In the genomic region with DNA sequence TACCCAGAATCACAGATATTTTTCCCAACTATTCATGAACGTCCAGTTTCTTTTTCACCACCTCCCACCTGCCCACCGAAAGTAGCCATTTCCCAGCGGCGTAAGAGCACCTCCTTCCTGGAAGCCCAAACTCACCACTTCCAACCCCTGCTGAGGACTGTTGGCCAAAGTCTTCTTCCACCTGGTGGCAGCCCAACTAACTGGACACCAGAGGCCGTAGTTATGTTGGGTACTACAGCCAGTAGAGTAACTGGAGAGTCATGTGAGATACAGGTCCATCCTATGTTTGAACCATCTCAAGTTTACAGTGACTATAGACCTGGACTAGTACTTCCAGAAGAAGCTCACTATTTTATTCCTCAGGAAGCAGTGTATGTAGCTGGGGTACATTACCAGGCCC, we compare ENCODE assay signal across 18 cellular contexts.
"Had no signal": no experiment of that assay in that cellular context is flagged by ENCODE, and none has a peak within 500 bp of the region (broad histone marks: within the 10 kb centered on the region; RNA-seq: fewer than 3 reads in every experiment).

No MANE protein-coding gene starts in this region.

- H3K27me3 Mint-ChIP-seq: activated B cell treated with CpG ODN at 0.5 μM for 24 hours; activated CD8-positive, alpha-beta T cell treated with anti-CD3 and anti-CD28 coated beads for 36 hours; naive thymus-derived CD8-positive, alpha-beta T cell had no signal

- H3K9ac ChIP-seq: SK-N-SH had no signal

- H3K4me1 Mint-ChIP-seq: activated B cell treated with CpG ODN at 0.5 μM for 24 hours had no signal

- H3K9me3 ChIP-seq: neutrophil, pancreas, SK-N-SH, suprapubic skin, transverse colon, vagina had no signal

- H3K27ac Mint-ChIP-seq: activated B cell treated with CpG ODN at 0.5 μM for 24 hours; activated CD8-positive, alpha-beta T cell treated with anti-CD3 and anti-CD28 coated beads for 36 hours had no signal

- H3K27ac ChIP-seq: dorsolateral prefrontal cortex, neutrophil, pancreas, suprapubic skin, transverse colon, vagina had no signal

- H3K4me3 Mint-ChIP-seq: activated B cell treated with CpG ODN at 0.5 μM for 24 hours; activated CD8-positive, alpha-beta T cell treated with anti-CD3 and anti-CD28 coated beads for 36 hours; naive thymus-derived CD8-positive, alpha-beta T cell had no signal

- H3K27me3 ChIP-seq: dorsolateral prefrontal cortex, neutrophil, pancreas, suprapubic skin, transverse colon, vagina had no signal

- H3K9me3 Mint-ChIP-seq: activated B cell treated with CpG ODN at 0.5 μM for 24 hours; activated CD8-positive, alpha-beta T cell treated with anti-CD3 and anti-CD28 coated beads for 36 hours; activated naive CD4-positive, alpha-beta T cell treated with anti-CD3 and anti-CD28 coated beads, Interleukin-2, amount 50 U/mL, for 72 hours; naive thymus-derived CD8-positive, alpha-beta T cell had no signal

- ATAC-seq: activated CD8-positive, alpha-beta T cell treated with anti-CD3 and anti-CD28 coated beads for 36 hours; activated naive CD4-positive, alpha-beta T cell treated with anti-CD3 and anti-CD28 coated beads, Interleukin-2, amount 50 U/mL, for 72 hours; naive thymus-derived CD8-positive, alpha-beta T cell; pancreas had no signal

- DNase-seq: activated B cell treated with CpG ODN at 0.5 μM for 24 hours; activated CD4-positive, alpha-beta T cell treated with anti-CD3 and anti-CD28 coated beads for 48 hours; activated CD8-positive, alpha-beta T cell treated with anti-CD3 and anti-CD28 coated beads for 36 hours; activated effector memory CD4-positive, alpha-beta T cell treated with anti-CD3 and anti-CD28 coated beads, Interleukin-2, amount 50 U/mL, for 16 hours; activated T-cell treated with anti-CD3 and anti-CD28 coated beads, Interleukin-2, amount 50 U/mL, for 1 hour; amniotic stem cell; dorsolateral prefrontal cortex; foreskin melanocyte; kidney; naive thymus-derived CD8-positive, alpha-beta T cell; pancreas; SK-N-SH; stimulated activated naive CD4-positive, alpha-beta T cell treated with Interleukin-2 at 50 U/mL for 16 hours; transverse colon had no signal

- H3K4me3 ChIP-seq: dorsolateral prefrontal cortex, pancreas, suprapubic skin, transverse colon, vagina had no signal

- H3K4me1 ChIP-seq: pancreas, suprapubic skin, transverse colon had no signal

- H3K4me2 ChIP-seq: SK-N-SH had no signal
